10 cellular contexts compared by ENCODE assay signal in genomic region chr1:56688522-56689026, GRCh38. TPM values are rescaled to one million over a fixed set of nuclear protein-coding genes. Genes with fewer than 3 reads are reported as not detected.
DNase-seq lines count a peak whose midpoint lies in the region; ATAC-seq and TF ChIP-seq lines count a peak whose summit lies in the region.
"Had no signal": no experiment of that assay in that cellular context is flagged by ENCODE, and none has a peak within 500 bp of the region (broad histone marks: within the 10 kb centered on the region; RNA-seq: fewer than 3 reads in every experiment).

No MANE protein-coding gene starts in this region.

- H3K27me3 Mint-ChIP-seq in naive thymus-derived CD8-positive, alpha-beta T cell = peaks cover 0 to 5% (median 0%) of the 10 kb centered on the region in 5 donors
- no peaks in the 10 kb centered on the region for H3K27me3 Mint-ChIP-seq in endothelial cell (ENCODE audit: unreplicated experiment)

- no peaks in the 10 kb centered on the region for H3K9me2 ChIP-seq in hepatocyte (replicated peaks; ENCODE audit: insufficient read depth)

- H4K20me1 ChIP-seq in hepatocyte (ENCODE audit: insufficient read depth, poor library complexity, severe bottlenecking) = no peaks in the 10 kb centered on the region

- ATAC-seq in GM21717 (IDR thresholded peaks at IDR 0.05; ENCODE audit: unreplicated experiment) (peak; percentile 84), HG03159 (IDR thresholded peaks at IDR 0.05; ENCODE audit: unreplicated experiment) (no peak), HG02642 (IDR thresholded peaks at IDR 0.05; ENCODE audit: poor library complexity, unreplicated experiment) (no peak)
- ATAC-seq in naive thymus-derived CD8-positive, alpha-beta T cell = no peak

- no peak overlapping the region for H2AFZ ChIP-seq in hepatocyte

- H3K9me3 ChIP-seq in hepatocyte (ENCODE audit: low read depth) = no peaks in the 10 kb centered on the region

- peak overlapping the region; percentile 1 for H3K27ac ChIP-seq in hepatocyte

- TF ChIP-seq CTCF in AG10803 (conservative IDR thresholded peaks at IDR 0.05; ENCODE audit: low read length) (no peak), hepatocyte (IDR thresholded peaks at IDR 0.05; ENCODE audit: poor library complexity) (no peak), endothelial cell (IDR thresholded peaks at IDR 0.05; ENCODE audit: unreplicated experiment) (no peak)

- H3K4me1 Mint-ChIP-seq in naive thymus-derived CD8-positive, alpha-beta T cell = no peaks in the 10 kb centered on the region
- H3K4me1 Mint-ChIP-seq in endothelial cell (ENCODE audit: unreplicated experiment) = no peaks in the 10 kb centered on the region

- no peak overlapping the region for H3K4me2 ChIP-seq in hepatocyte

- POLR2A ChIA-PET in naive thymus-derived CD8-positive, alpha-beta T cell (lab: Charles Lee) = no interaction called here

- no peak overlapping the region for H3K4me3 ChIP-seq in AG10803 (ENCODE audit: low read length)
- no peak overlapping the region for H3K4me3 ChIP-seq in hepatocyte

- H3K4me3 Mint-ChIP-seq in naive thymus-derived CD8-positive, alpha-beta T cell = no peak overlapping the region
- H3K4me3 Mint-ChIP-seq in endothelial cell (ENCODE audit: unreplicated experiment) = no peak overlapping the region

- H3K27ac Mint-ChIP-seq in naive thymus-derived CD8-positive, alpha-beta T cell = no peak overlapping the region
- no peak overlapping the region for H3K27ac Mint-ChIP-seq in endothelial cell (ENCODE audit: unreplicated experiment)

- no peaks in the 10 kb centered on the region for H3K27me3 ChIP-seq in hepatocyte

- no peaks in the 10 kb centered on the region for H3K79me2 ChIP-seq in hepatocyte

- H3K4me1 ChIP-seq in hepatocyte (ENCODE audit: insufficient read depth) = no peaks in the 10 kb centered on the region

- DNase-seq in AG10803 (ENCODE audit: low read depth) (peak; percentile 37), NCI-H510A (lab: John Stamatoyannopoulos, UW) (peak; percentile 36), hepatocyte (ENCODE audit: low spot score) (peak; percentile 56), endothelial cell (ENCODE audit: low spot score) (no peak)
- DNase-seq in naive thymus-derived CD8-positive, alpha-beta T cell = no peak
- DNase-seq: hypothalamus had no signal

- no peaks in the 10 kb centered on the region for H3K36me3 ChIP-seq in hepatocyte (replicated peaks; ENCODE audit: insufficient read depth, low read depth)

- 25% methylated on average over 3 of the region's 3 CpGs for WGBS in hepatocyte (ENCODE audit: low lambda C conversion rate, missing lambda C conversion rate)

- H3K9me3 Mint-ChIP-seq in naive thymus-derived CD8-positive, alpha-beta T cell = peaks cover 0 to 4% (median 0%) of the 10 kb centered on the region in 9 donors
- no peaks in the 10 kb centered on the region for H3K9me3 Mint-ChIP-seq in endothelial cell (ENCODE audit: unreplicated experiment)

- no peaks in the 10 kb centered on the region for H3K36me3 Mint-ChIP-seq in naive thymus-derived CD8-positive, alpha-beta T cell
- no peaks in the 10 kb centered on the region for H3K36me3 Mint-ChIP-seq in endothelial cell (ENCODE audit: low read depth, unreplicated experiment)

RNA-seq across cellular contexts. Expression of gene PRKAA2, which starts 43.5 kb away (rescaled TPM):
- total RNA-seq in hepatocyte (7.7 and 7.8 TPM in 2 replicates), endothelial cell (ENCODE audit: unreplicated experiment) (2.4 TPM)
- 1.2 and 1.8 TPM in 2 replicates for polyA plus RNA-seq in hepatocyte
- total RNA-seq in naive thymus-derived CD8-positive, alpha-beta T cell = not detected
- polyA plus RNA-seq in naive thymus-derived CD8-positive, alpha-beta T cell = not detected
- total RNA-seq: T-helper 1 cell treated with Interleukin-12 subunit alpha and Interleukin-12 subunit beta and Interleukin-4 antibody, amounts not matched to agents 30 ng/mL and 1 ng/mL, for 36 hours had no signal

Comparison
In these comparisons a context has a peak if more than half of its experiments do, and no peak if none do; other contexts are left out.
1. DNase-seq: peak in AG10803 (single experiment), NCI-H510A (single experiment) and hepatocyte (single experiment); none in naive thymus-derived CD8-positive, alpha-beta T cell (0 of 10) and endothelial cell (single experiment).